ENCODE assay signal across 8 cellular contexts in the genomic region with DNA sequence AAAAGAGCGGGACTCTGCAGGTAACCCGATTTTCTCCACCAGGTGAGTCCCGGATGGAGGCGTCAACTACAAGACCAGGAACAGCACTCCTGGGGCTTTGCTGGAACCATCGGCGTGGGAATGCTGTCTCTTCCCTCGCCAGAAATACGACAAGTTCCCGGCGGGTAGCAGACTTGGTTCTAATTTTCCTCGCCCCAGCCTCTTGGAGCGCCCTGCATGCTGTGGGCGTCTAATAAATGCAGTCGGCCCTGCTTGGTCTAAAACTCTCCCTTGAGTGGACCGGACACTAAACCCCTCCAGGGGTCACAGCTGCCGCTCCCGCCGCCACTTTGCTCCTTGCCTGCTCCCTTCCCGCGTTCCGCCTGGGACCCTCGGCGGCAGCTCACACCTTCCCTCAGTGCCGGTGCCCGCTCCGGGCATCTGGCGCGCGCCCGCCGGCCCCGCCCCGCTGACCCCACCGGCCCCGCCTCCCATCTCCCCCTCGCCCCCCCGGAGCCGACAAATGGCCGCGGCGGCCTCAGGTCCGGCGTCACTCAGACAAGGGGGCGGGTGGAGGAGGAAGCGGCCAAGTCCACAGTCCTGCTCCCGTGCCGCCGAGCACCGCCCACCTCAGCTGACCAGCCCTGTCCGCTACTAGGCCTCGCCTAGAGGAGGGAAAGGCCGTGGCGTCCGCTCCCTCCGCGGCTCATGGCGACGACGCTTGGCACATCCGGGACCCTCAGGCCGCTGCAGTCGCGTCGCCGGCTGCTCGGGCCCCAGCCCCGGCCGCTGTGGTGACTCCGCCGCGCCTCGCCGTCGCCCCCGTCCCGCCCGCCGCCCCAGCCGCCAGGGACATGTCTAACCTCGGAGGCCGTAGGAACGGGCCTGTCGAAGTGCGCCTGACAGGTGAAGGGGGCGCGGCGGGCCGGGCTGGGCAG.
DNase-seq lines count a peak whose midpoint lies in the region; ATAC-seq and TF ChIP-seq lines count a peak whose summit lies in the region.

No MANE protein-coding gene starts in this region.

- H4K20me1 ChIP-seq in Karpas-422 (ENCODE audit: insufficient read depth, low read depth, low read length) = no peaks in the 10 kb centered on the region

- H3K27ac ChIP-seq in Karpas-422 (ENCODE audit: low read length) = peak overlapping the region; percentile 77
- peak overlapping the region; percentile 45 for H3K27ac ChIP-seq in RWPE2 (ENCODE audit: poor library complexity, severe bottlenecking)

- H3K9me2 ChIP-seq in Karpas-422 (replicated peaks; ENCODE audit: insufficient read depth, low read length) = no peaks in the 10 kb centered on the region

- H3K4me3 Mint-ChIP-seq in CD14-positive monocyte = peak overlapping the region; percentile 95 to 97
- H3K4me3 Mint-ChIP-seq in nephron = peak overlapping the region; percentile 95 to 98 (median 97)

- H3K9me3 ChIP-seq in Karpas-422 (ENCODE audit: low read length) (no peaks in the 10 kb centered on the region), RWPE2 (ENCODE audit: severe bottlenecking) (no peaks in the 10 kb centered on the region)

- H3K27me3 Mint-ChIP-seq in CD14-positive monocyte (ENCODE audit: low read depth in 3 of 3) = peaks cover 0 to 4% (median 0%) of the 10 kb centered on the region in 3 donors
- peaks cover 6% of the 10 kb centered on the region for H3K27me3 Mint-ChIP-seq in nephron (ENCODE audit: low read depth)

- H3K4me1 ChIP-seq in Karpas-422 (ENCODE audit: low read length) = peaks cover 26% of the 10 kb centered on the region
- peaks cover 8% of the 10 kb centered on the region for H3K4me1 ChIP-seq in RWPE2 (ENCODE audit: insufficient read depth, poor library complexity, severe bottlenecking)

- intact Hi-C loops in CD14-positive monocyte (cut with micrococcal nuclease) = loop anchor here in 1 of 2 donors (10.0 kb wide), 1 partner anchor 67 kb away; the partner anchor contains the start of gene KPNA2

- H2AFZ ChIP-seq in Karpas-422 (ENCODE audit: low read length) = peak overlapping the region; percentile 79; the same call in 1 of the 2 replicates

- peaks cover 28% of the 10 kb centered on the region for H3K4me1 Mint-ChIP-seq in CD14-positive monocyte
- H3K4me1 Mint-ChIP-seq in nephron = peaks cover 21% of the 10 kb centered on the region

- peak overlapping the region; percentile 91 for H3K4me2 ChIP-seq in Karpas-422 (ENCODE audit: low read depth, low read length, poor library complexity, severe bottlenecking)

- H3K9me3 Mint-ChIP-seq in CD14-positive monocyte (peaks cover 0 to 8% (median 2%) of the 10 kb centered on the region in 7 donors), nephron (no peaks in the 10 kb centered on the region)

- H3K4me3 ChIP-seq in Karpas-422 (ENCODE audit: low read length) (peak overlapping the region; percentile 94), RWPE2 (ENCODE audit: severe bottlenecking) (peak overlapping the region; percentile 66), foreskin fibroblast (ENCODE audit: low read depth in 1 of 2, low read length in 2 of 2) (peak overlapping the region; percentile 69 to 76)

- peak overlapping the region; percentile 85 to 96 (median 92) for H3K27ac Mint-ChIP-seq in CD14-positive monocyte
- peak overlapping the region; percentile 89 to 96 (median 94) for H3K27ac Mint-ChIP-seq in nephron

- peak; percentile 90 for DNase-seq in CD14-positive monocyte (ENCODE audit: low spot score)
- DNase-seq in Karpas-422 = peak; percentile 92
- peak; percentile 97 for DNase-seq in RWPE2 (ENCODE audit: low spot score)
- peak; percentile 22 to 62 (median 37) for DNase-seq in activated naive CD4-positive, alpha-beta T cell (lab: John Stamatoyannopoulos, UW)
- peak; percentile 94 to 96 for DNase-seq in foreskin fibroblast
- DNase-seq in stimulated activated naive CD4-positive, alpha-beta T cell (lab: John Stamatoyannopoulos, UW) = peak; percentile 10 to 67 (median 52)

- H3K36me3 ChIP-seq in Karpas-422 (ENCODE audit: insufficient read depth, low read length) (no peaks in the 10 kb centered on the region; the same call in none of the 2 replicates), RWPE2 (ENCODE audit: low read depth) (no peaks in the 10 kb centered on the region)

- peaks cover 50% of the 10 kb centered on the region for H3K79me2 ChIP-seq in Karpas-422 (ENCODE audit: low read length)

- H3K27me3 ChIP-seq in Karpas-422 (ENCODE audit: low read length) (no peaks in the 10 kb centered on the region), RWPE2 (ENCODE audit: insufficient read depth, poor library complexity, severe bottlenecking) (no peaks in the 10 kb centered on the region)

- ATAC-seq in GM21526 (IDR thresholded peaks at IDR 0.05; ENCODE audit: low FRiP score, unreplicated experiment) (peak; percentile 62), RWPE2 (ENCODE audit: low read depth) (peak; percentile 98)

- H3K9ac ChIP-seq in Karpas-422 (ENCODE audit: low read length) = peak overlapping the region; percentile 97

- H3K36me3 Mint-ChIP-seq in CD14-positive monocyte (peaks cover 2 to 4% of the 10 kb centered on the region in 2 donors), nephron (ENCODE audit: low read depth) (peaks cover 7% of the 10 kb centered on the region)

- TF ChIP-seq CTCF in CD14-positive monocyte (IDR thresholded peaks at IDR 0.05) (no peak), RWPE2 (IDR thresholded peaks at IDR 0.05; ENCODE audit: poor library complexity, severe bottlenecking) (peak; percentile 9), foreskin fibroblast (IDR thresholded peaks at IDR 0.05; ENCODE audit: low read depth, low read length) (no peak), nephron (IDR thresholded peaks at IDR 0.05; ENCODE audit: unreplicated experiment in 3 of 3) (no peak)

Comparison
In these comparisons a context has a peak if more than half of its experiments do, and no peak if none do; other contexts are left out.
1. Peak in every context shown above with its lines: DNase-seq, ATAC-seq, H3K4me3 ChIP-seq and H3K27ac ChIP-seq.
2. DNase-seq: peak in every context shown above with its lines; median percentile 97 in RWPE2; 95 in foreskin fibroblast; 92 in Karpas-422; 90 in CD14-positive monocyte; 52 in stimulated activated naive CD4-positive, alpha-beta T cell; 37 in activated naive CD4-positive, alpha-beta T cell.